ENCODE assay signal across 3 cellular contexts in genomic region chr1:16794609-16795008, GRCh38. TPM values are rescaled to one million over a fixed set of nuclear protein-coding genes. Genes with fewer than 3 reads are reported as not detected.
"Had no signal": no experiment of that assay in that cellular context is flagged by ENCODE, and none has a peak within 500 bp of the region (broad histone marks: within the 10 kb centered on the region; RNA-seq: fewer than 3 reads in every experiment).

No MANE protein-coding gene starts in this region.

RNA-seq across cellular contexts. Expression of gene RNU1-4, which starts 54.3 kb away (rescaled TPM):
- polyA plus RNA-seq: adrenal gland, aorta, foreskin keratinocyte had no signal
